Comparison of ENCODE assay signal across 28 cellular contexts in the genomic region with DNA sequence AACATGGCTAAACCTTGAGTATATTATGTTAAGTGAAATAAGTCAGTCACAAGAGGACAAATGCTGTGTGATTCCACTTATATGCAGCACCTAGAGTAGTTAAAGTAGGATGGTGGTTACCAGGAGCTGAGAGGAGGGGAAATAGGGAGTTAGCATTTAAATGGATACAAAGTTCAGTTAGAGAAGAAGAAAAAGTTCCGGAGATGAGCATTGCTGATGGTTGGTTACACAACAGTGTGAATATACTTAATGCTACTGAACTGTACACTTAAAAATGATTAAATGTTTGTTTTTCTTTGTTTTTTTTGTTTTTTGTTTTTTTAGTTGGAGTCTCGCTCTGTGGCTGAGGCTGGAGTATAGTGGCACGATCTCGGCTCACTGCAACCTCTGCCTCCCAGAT.
"Had no signal": no experiment of that assay in that cellular context is flagged by ENCODE, and none has a peak within 500 bp of the region (broad histone marks: within the 10 kb centered on the region; RNA-seq: fewer than 3 reads in every experiment).

No MANE protein-coding gene starts in this region.

- H3K9me3 ChIP-seq: colonic mucosa, esophagus muscularis mucosa, esophagus squamous epithelium, gastrocnemius medialis, gastroesophageal sphincter, heart left ventricle, heart right ventricle had no signal

- H3K4me3 ChIP-seq: colonic mucosa, coronary artery, dorsolateral prefrontal cortex, esophagus muscularis mucosa, esophagus squamous epithelium, gastrocnemius medialis, gastroesophageal sphincter, heart left ventricle, heart right ventricle had no signal

- DNase-seq: colonic mucosa; cortex of kidney; dermis blood vessel endothelial cell; dorsolateral prefrontal cortex; effector CD4-positive, alpha-beta T cell; effector CD8-positive, alpha-beta T cell; effector memory CD4-positive, alpha-beta T cell; effector memory CD8-positive, alpha-beta T cell; endodermal cell; erythroblast; esophagus squamous epithelium; foreskin fibroblast; foreskin keratinocyte; foreskin melanocyte; gastrocnemius medialis; glutamatergic neuron; head of caudate nucleus; heart left ventricle; heart right ventricle had no signal

- H3K27me3 ChIP-seq: colonic mucosa, esophagus muscularis mucosa, esophagus squamous epithelium, foreskin keratinocyte, gastrocnemius medialis, gastroesophageal sphincter, heart left ventricle, heart right ventricle had no signal

- H3K36me3 ChIP-seq: colonic mucosa, esophagus muscularis mucosa, esophagus squamous epithelium, gastrocnemius medialis, gastroesophageal sphincter, heart left ventricle, heart right ventricle had no signal

- FAIRE-seq: colon, endometrium, endothelial cell of umbilical vein, frontal cortex had no signal

- H3K27ac ChIP-seq: colonic mucosa, coronary artery, dorsolateral prefrontal cortex, epithelial cell of prostate, esophagus muscularis mucosa, esophagus squamous epithelium, foreskin keratinocyte, gastrocnemius medialis, gastroesophageal sphincter, heart left ventricle, heart right ventricle had no signal

- ATAC-seq: effector memory CD8-positive, alpha-beta T cell; esophagus mucosa; foreskin keratinocyte; gastrocnemius medialis; gastroesophageal sphincter; heart left ventricle; heart right ventricle had no signal

- H3K4me1 ChIP-seq: colonic mucosa, esophagus muscularis mucosa, esophagus squamous epithelium, foreskin keratinocyte, gastrocnemius medialis, gastroesophageal sphincter, heart left ventricle, heart right ventricle had no signal
